In the genomic region with DNA sequence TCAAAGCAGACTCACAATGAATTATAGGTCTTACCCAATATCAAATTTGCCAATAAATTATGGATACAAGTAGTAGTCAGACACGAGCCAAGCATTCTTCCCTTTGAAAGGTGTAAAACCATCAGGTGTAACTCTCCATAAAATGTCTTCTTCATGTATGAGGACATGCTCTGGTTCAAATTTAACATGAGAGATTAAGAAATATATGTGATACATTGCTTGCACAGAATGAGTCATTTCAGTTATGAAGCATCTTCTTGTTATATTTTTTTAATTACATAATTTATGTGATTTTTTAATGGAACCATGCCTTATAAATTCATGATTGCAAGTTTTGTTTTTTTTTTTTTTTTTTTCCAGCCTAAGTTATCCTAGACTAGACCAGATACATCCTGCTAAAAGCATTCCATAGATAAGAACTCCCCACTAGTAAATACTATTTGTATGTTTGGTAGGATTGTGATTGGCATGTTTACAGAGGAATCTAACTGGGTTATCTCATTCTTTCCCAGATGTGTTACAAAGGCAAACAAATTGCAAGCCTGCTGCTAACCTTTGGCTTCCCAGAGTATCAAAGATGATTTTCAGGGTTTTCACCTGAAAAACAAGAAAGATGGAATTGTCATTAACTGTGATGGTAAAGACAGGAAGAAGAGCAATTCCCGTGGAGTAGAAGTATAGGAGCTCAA, we compare ENCODE assay signal across 14 cellular contexts.
DNase-seq lines count a peak whose midpoint lies in the region; ATAC-seq, FAIRE-seq and TF ChIP-seq lines count a peak whose summit lies in the region.
"Had no signal": no experiment of that assay in that cellular context is flagged by ENCODE, and none has a peak within 500 bp of the region (broad histone marks: within the 10 kb centered on the region; RNA-seq: fewer than 3 reads in every experiment).

No MANE protein-coding gene starts in this region.

- no peak for TF ChIP-seq RAD21 in A549 (conservative IDR thresholded peaks at IDR 0.05 in 1 of 2, IDR thresholded peaks at IDR 0.05 in 1 of 2)

- H3K4me3 ChIP-seq in A549 (no peak overlapping the region), bronchial epithelial cell (ENCODE audit: low read depth, low read length) (no peak overlapping the region), esophagus muscularis mucosa (no peak overlapping the region)
- H3K4me3 ChIP-seq: PC-9 had no signal

- H3K27ac ChIP-seq in A549 = no peak overlapping the region
- H3K27ac ChIP-seq in esophagus muscularis mucosa (replicated peaks in 1 of 4) = no peak overlapping the region
- H3K27ac ChIP-seq: PC-9 had no signal

- no peak for TF ChIP-seq EP300 in A549 (IDR thresholded peaks at IDR 0.05)
- no peak for TF ChIP-seq EP300 in esophagus muscularis mucosa (IDR thresholded peaks at IDR 0.05)

- H3K4me2 ChIP-seq in A549 = peak overlapping the region; percentile 47; the same call in 2 of the 3 replicates
- H3K4me2 ChIP-seq: PC-9 had no signal

- TF ChIP-seq CTCF in A549 (IDR thresholded peaks at IDR 0.05) = no peak
- no peak for TF ChIP-seq CTCF in bronchial epithelial cell (IDR thresholded peaks at IDR 0.05; ENCODE audit: insufficient read depth, low read length, severe bottlenecking)
- no peak for TF ChIP-seq CTCF in esophagus muscularis mucosa (IDR thresholded peaks at IDR 0.05)

- H3K9me3 ChIP-seq in A549 (no peaks in the 10 kb centered on the region), esophagus muscularis mucosa (no peaks in the 10 kb centered on the region)

- no peaks in the 10 kb centered on the region for H3K4me1 ChIP-seq in A549
- H3K4me1 ChIP-seq in esophagus muscularis mucosa = peaks cover 0 to 5% (median 0%) of the 10 kb centered on the region in 4 donors

- DNase-seq in A549 (ENCODE audit: low read depth in 1 of 2, low spot score in 1 of 2) (peak in 1 of 2 experiments; percentile 60), HuH-7 (ENCODE audit: low spot score) (peak; percentile 49), bronchial epithelial cell (ENCODE audit: low read depth) (peak; percentile 77), SHP77 (lab: John Stamatoyannopoulos, UW) (no peak), esophagus muscularis mucosa (ENCODE audit: extremely low spot score) (no peak), HPDE6-E6E7 (ENCODE audit: extremely low spot score) (no peak)
- no peak for DNase-seq in activated CD4-positive, CD25-positive, alpha-beta regulatory T cell treated with anti-CD3 and anti-CD28 coated beads, Interleukin-2, amount 50 U/mL, for 72 hours
- DNase-seq: activated CD4-positive, alpha-beta T cell treated with anti-CD3 and anti-CD28 coated beads, Interleukin-2, amount 50 U/mL, for 48 hours; activated T-cell treated with anti-CD3 and anti-CD28 coated beads, Interleukin-2, amount 50 U/mL, for 4 hours; CD8-positive, alpha-beta memory T cell; central memory CD4-positive, alpha-beta T cell; NCI-H524 had no signal

- FAIRE-seq in A549 (lab: Jason Lieb, UNC) (no peak), bronchial epithelial cell (lab: Jason Lieb, UNC) (no peak), islet of Langerhans (lab: Jason Lieb, UNC) (peak; percentile 61)

- CTCF ChIA-PET in A549 (lab: Yijun Ruan, JAX) = no interaction called here

- H3K36me3 ChIP-seq in bronchial epithelial cell (ENCODE audit: control insufficient read depth, insufficient read depth, low read length) (no peaks in the 10 kb centered on the region), esophagus muscularis mucosa (no peaks in the 10 kb centered on the region)

- peak in 1 of 2 experiments; percentile 90; a peak in 3 of 6 replicates for ATAC-seq in A549
- ATAC-seq: activated T-cell treated with anti-CD3 and anti-CD28 coated beads, Interleukin-2, amount 50 U/mL, for 4 hours had no signal

- POLR2A ChIA-PET in A549 (lab: Yijun Ruan, JAX) = no interaction called here

- intact Hi-C loops in esophagus muscularis mucosa (cut with DNase I) = no loop called here

- TF ChIP-seq POLR2A in A549 (IDR thresholded peaks at IDR 0.05; ENCODE audit: low read length) (no peak), esophagus muscularis mucosa (IDR thresholded peaks at IDR 0.05; ENCODE audit: low read depth) (no peak)

- H3K27me3 ChIP-seq in bronchial epithelial cell (ENCODE audit: control insufficient read depth, insufficient read depth, low read length) (no peaks in the 10 kb centered on the region), esophagus muscularis mucosa (no peaks in the 10 kb centered on the region)

- 5% methylated on average over 2 of the region's 2 CpGs for WGBS in A549 (ENCODE audit: missing lambda C conversion rate)
- 39% methylated on average over 2 of the region's 2 CpGs for WGBS in esophagus muscularis mucosa

TF ChIP-seq in A549, 52 proteins besides CTCF, POLR2A, EP300 and RAD21:
- TF ChIP-seq BCL3 (IDR thresholded peaks at IDR 0.05) (no peak), GATA3 (IDR thresholded peaks at IDR 0.05; ENCODE audit: borderline replicate concordance) (peak; percentile 64)

Comparison
In these comparisons a context has a peak if more than half of its experiments do, and no peak if none do; other contexts are left out.
1. DNase-seq: peak in HuH-7 (single experiment) and bronchial epithelial cell (single experiment); none in SHP77 (0 of 2), esophagus muscularis mucosa (single experiment), HPDE6-E6E7 (single experiment) and activated CD4-positive, CD25-positive, alpha-beta regulatory T cell treated with anti-CD3 and anti-CD28 coated beads, Interleukin-2, amount 50 U/mL, for 72 hours (single experiment).